Comparison of ENCODE assay signal across 16 cellular contexts in the genomic region with DNA sequence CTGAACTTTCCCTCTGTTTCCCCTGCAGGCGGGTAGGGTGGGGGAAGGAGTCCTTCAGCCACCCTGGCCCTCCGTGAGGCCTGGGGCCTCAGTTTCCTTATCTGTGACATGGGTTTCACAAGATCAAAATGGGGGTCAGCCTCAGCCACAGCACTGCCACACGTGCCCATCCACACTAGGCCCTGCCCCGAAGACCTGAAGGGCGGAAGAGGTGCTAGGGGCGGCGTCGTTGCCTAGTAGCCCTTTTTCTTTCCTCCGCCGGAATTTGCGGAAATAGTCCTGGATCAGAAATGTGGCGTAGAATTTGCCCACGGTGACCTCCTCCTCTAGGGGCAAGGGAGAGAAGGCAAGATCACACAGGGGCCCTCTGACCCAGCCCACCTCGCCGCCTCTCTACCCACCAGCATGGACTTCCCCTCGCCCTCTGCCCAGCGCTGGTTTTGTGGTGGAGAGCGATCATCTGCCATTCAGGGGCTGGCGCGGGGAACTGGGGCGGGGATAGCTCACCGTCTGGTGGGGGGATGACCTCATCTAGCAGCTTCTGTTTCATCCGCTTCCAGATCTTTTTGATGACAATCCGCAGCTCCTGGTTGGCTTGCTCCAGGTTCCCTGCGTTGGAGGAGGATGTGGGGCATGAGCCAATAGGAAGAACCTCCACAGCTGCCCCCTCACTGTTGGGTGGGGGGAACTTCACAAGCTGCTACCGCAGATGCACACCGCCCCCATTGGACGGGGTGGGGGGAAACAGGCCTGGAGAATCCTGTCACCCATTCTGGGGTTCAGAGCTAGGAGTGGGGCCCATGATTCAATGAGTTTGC. TPM values are rescaled to one million over a fixed set of nuclear protein-coding genes. Genes with fewer than 3 reads are reported as not detected.
A peak's percentile ranks its signal among the peaks of the same experiment; 100 is the strongest.
DNase-seq lines count a peak whose midpoint lies in the region; ATAC-seq and TF ChIP-seq lines count a peak whose summit lies in the region.
"Had no signal": no experiment of that assay in that cellular context is flagged by ENCODE, and none has a peak within 500 bp of the region (broad histone marks: within the 10 kb centered on the region; RNA-seq: fewer than 3 reads in every experiment).

No MANE protein-coding gene starts in this region.

- DNase-seq in activated CD4-positive, alpha-beta T cell treated with anti-CD3 and anti-CD28 coated beads for 36 hours: peak; percentile 33
- DNase-seq in activated CD4-positive, alpha-beta T cell treated with anti-CD3 and anti-CD28 coated beads for 48 hours: no peak
- DNase-seq in NCI-H82 treated with DMSO at 0.1 percent for 48 hours (lab: John Stamatoyannopoulos, UW; ENCODE audit: unreplicated experiment): peak; percentile 58
- peak in 6 of 10 donors; percentile 40 to 72 (median 63) for DNase-seq in dorsolateral prefrontal cortex
- DNase-seq in putamen (ENCODE audit: low spot score): peak; percentile 72
- no peak for DNase-seq in KG1 (lab: John Stamatoyannopoulos, UW)
- DNase-seq in left colon: no peak
- DNase-seq: activated CD4-positive, alpha-beta T cell treated with anti-CD3 and anti-CD28 coated beads, Interleukin-2, amount 10 ng/mL, durations not matched to agents 7 days and 5 days; activated effector memory CD4-positive, alpha-beta T cell treated with anti-CD3 and anti-CD28 coated beads, Interleukin-2, amount 50 U/mL, for 16 hours; NCI-H187; upper lobe of right lung had no signal

- no peaks in the 10 kb centered on the region for H3K27me3 Mint-ChIP-seq in activated CD4-positive, alpha-beta T cell treated with anti-CD3 and anti-CD28 coated beads for 36 hours
- H3K27me3 Mint-ChIP-seq: activated CD4-positive, alpha-beta T cell treated with anti-CD3 and anti-CD28 coated beads, Interleukin-2, amount 10 ng/mL, durations not matched to agents 7 days and 5 days had no signal

- peak overlapping the region in 11 of 59 donors; percentile 5 to 84 (median 21) for H3K27ac ChIP-seq in dorsolateral prefrontal cortex
- H3K27ac ChIP-seq: skin epidermis, upper lobe of right lung had no signal

- H3K9me3 Mint-ChIP-seq in activated CD4-positive, alpha-beta T cell treated with anti-CD3 and anti-CD28 coated beads for 36 hours (ENCODE audit: low read depth): no peaks in the 10 kb centered on the region
- H3K9me3 Mint-ChIP-seq: activated CD4-positive, alpha-beta T cell treated with anti-CD3 and anti-CD28 coated beads, Interleukin-2, amount 10 ng/mL, durations not matched to agents 7 days and 5 days had no signal

- peak overlapping the region in 42 of 59 donors; percentile 1 to 46 (median 27) for H3K4me3 ChIP-seq in dorsolateral prefrontal cortex
- H3K4me3 ChIP-seq: skin epidermis, upper lobe of right lung had no signal

- no peak overlapping the region for H3K27ac Mint-ChIP-seq in activated CD4-positive, alpha-beta T cell treated with anti-CD3 and anti-CD28 coated beads for 36 hours
- H3K27ac Mint-ChIP-seq: activated CD4-positive, alpha-beta T cell treated with anti-CD3 and anti-CD28 coated beads, Interleukin-2, amount 10 ng/mL, durations not matched to agents 7 days and 5 days had no signal

- POLR2A ChIA-PET in activated CD4-positive, alpha-beta T cell treated with anti-CD3 and anti-CD28 coated beads for 36 hours (lab: Charles Lee): no interaction called here

- no peaks in the 10 kb centered on the region for H3K36me3 Mint-ChIP-seq in activated CD4-positive, alpha-beta T cell treated with anti-CD3 and anti-CD28 coated beads for 36 hours (ENCODE audit: low read depth)

- H3K27me3 ChIP-seq in dorsolateral prefrontal cortex: peaks cover 0 to 73% (median 15%) of the 10 kb centered on the region in 45 donors
- H3K27me3 ChIP-seq: upper lobe of right lung had no signal

- H3K4me1 Mint-ChIP-seq in activated CD4-positive, alpha-beta T cell treated with anti-CD3 and anti-CD28 coated beads for 36 hours: no peaks in the 10 kb centered on the region
- H3K4me1 Mint-ChIP-seq: activated CD4-positive, alpha-beta T cell treated with anti-CD3 and anti-CD28 coated beads, Interleukin-2, amount 10 ng/mL, durations not matched to agents 7 days and 5 days; neural crest cell had no signal

- peak in 1 of 56 donors; percentile 8 for TF ChIP-seq CTCF in dorsolateral prefrontal cortex (IDR thresholded peaks at IDR 0.05 in 54 of 56, conservative IDR thresholded peaks at IDR 0.05 in 2 of 56; ENCODE audit: low read depth in 1 of 56, partially characterized antibody in 56 of 56)

- CTCF ChIA-PET in activated CD4-positive, alpha-beta T cell treated with anti-CD3 and anti-CD28 coated beads for 36 hours (lab: Charles Lee): no interaction called here

- intact Hi-C loops in activated CD4-positive, alpha-beta T cell treated with anti-CD3 and anti-CD28 coated beads for 36 hours (cut with DNase I, micrococcal nuclease): no loop called here
- intact Hi-C loops in dorsolateral prefrontal cortex (cut with DNase I) (no loop called here), left colon (cut with DNase I, micrococcal nuclease) (no loop called here)

- peak; percentile 58 for ATAC-seq in activated CD4-positive, alpha-beta T cell treated with anti-CD3 and anti-CD28 coated beads for 36 hours
- no peak for ATAC-seq in left colon
- no peak for ATAC-seq in GM21619 (IDR thresholded peaks at IDR 0.05; ENCODE audit: unreplicated experiment)
- ATAC-seq: left lobe of liver, upper lobe of right lung had no signal

- no peak overlapping the region for H3K4me3 Mint-ChIP-seq in activated CD4-positive, alpha-beta T cell treated with anti-CD3 and anti-CD28 coated beads for 36 hours
- H3K4me3 Mint-ChIP-seq: activated CD4-positive, alpha-beta T cell treated with anti-CD3 and anti-CD28 coated beads, Interleukin-2, amount 10 ng/mL, durations not matched to agents 7 days and 5 days; neural crest cell had no signal

RNA-seq across cellular contexts. Expression of a gene that starts 9.7 kb away (rescaled TPM):
- total RNA-seq in activated CD4-positive, alpha-beta T cell treated with anti-CD3 and anti-CD28 coated beads for 36 hours: 1 to 10 TPM; 7.2 to 8.5 TPM
- total RNA-seq in dorsolateral prefrontal cortex (100 to 1,000 TPM; 150 to 795 (median 493) TPM), left colon (1 to 10 TPM; 4.6 to 6.9 TPM)

RNA-seq across cellular contexts. Expression of a gene that starts 23.5 kb away (rescaled TPM):
- 10 to 100 TPM; 22.3 to 23.0 TPM for total RNA-seq in activated CD4-positive, alpha-beta T cell treated with anti-CD3 and anti-CD28 coated beads for 36 hours
- total RNA-seq in dorsolateral prefrontal cortex (1 to 10 TPM; 1.1 to 9.3 (median 3.5) TPM), left colon (10 to 100 TPM; 11.5 to 15.1 TPM)

RNA-seq across cellular contexts. Expression of a gene that starts 23.5 kb away (rescaled TPM):
- under 1 TPM; 0.65 to 0.87 TPM for total RNA-seq in activated CD4-positive, alpha-beta T cell treated with anti-CD3 and anti-CD28 coated beads for 36 hours
- 1 to 10 TPM in 95 of 120 experiments, under 1 TPM in 25; 0.39 to 4.0 (median 1.5) TPM for total RNA-seq in dorsolateral prefrontal cortex
- total RNA-seq in left colon: 1 to 10 TPM in 1 of 2 donors, under 1 TPM in 1; 0.70 to 2.0 TPM
- total RNA-seq: A172, left lobe of liver had no signal

RNA-seq across cellular contexts. Expression of a gene that starts 25.6 kb away (rescaled TPM):
- total RNA-seq in activated CD4-positive, alpha-beta T cell treated with anti-CD3 and anti-CD28 coated beads for 36 hours: 10 to 100 TPM; 19.8 to 23.8 TPM
- total RNA-seq in dorsolateral prefrontal cortex: 10 to 100 TPM in 118 of 120 experiments, 1 to 10 TPM in 2; 8.7 to 18.4 (median 13.5) TPM
- 10 to 100 TPM; 14.3 to 16.9 TPM for total RNA-seq in left colon

RNA-seq across cellular contexts. Expression of a gene that starts 37.9 kb away (rescaled TPM):
- total RNA-seq in activated CD4-positive, alpha-beta T cell treated with anti-CD3 and anti-CD28 coated beads for 36 hours: 100 to 1,000 TPM; 174 to 202 TPM
- 10 to 100 TPM in 24 of 120 experiments, 1 to 10 TPM in 96; 2.2 to 24.2 (median 6.7) TPM for total RNA-seq in dorsolateral prefrontal cortex
- total RNA-seq in left colon: 100 to 1,000 TPM; 140 to 142 TPM

Comparison
In these comparisons a context has a peak if more than half of its experiments do, and no peak if none do; other contexts are left out.
1. DNase-seq: peak in activated CD4-positive, alpha-beta T cell treated with anti-CD3 and anti-CD28 coated beads for 36 hours (single experiment), NCI-H82 treated with DMSO at 0.1 percent for 48 hours (single experiment), dorsolateral prefrontal cortex (6 of 10) and putamen (single experiment); none in activated CD4-positive, alpha-beta T cell treated with anti-CD3 and anti-CD28 coated beads for 48 hours (single experiment), KG1 (single experiment) and left colon (0 of 2).
2. RNA of a gene that starts 9.7 kb away (total RNA-seq): 150 to 795 TPM in dorsolateral prefrontal cortex; 7.2 to 8.5 TPM in activated CD4-positive, alpha-beta T cell treated with anti-CD3 and anti-CD28 coated beads for 36 hours and 4.6 to 6.9 TPM in left colon; every median in the first group is over 10 times any median in the second.